In the genomic region with DNA sequence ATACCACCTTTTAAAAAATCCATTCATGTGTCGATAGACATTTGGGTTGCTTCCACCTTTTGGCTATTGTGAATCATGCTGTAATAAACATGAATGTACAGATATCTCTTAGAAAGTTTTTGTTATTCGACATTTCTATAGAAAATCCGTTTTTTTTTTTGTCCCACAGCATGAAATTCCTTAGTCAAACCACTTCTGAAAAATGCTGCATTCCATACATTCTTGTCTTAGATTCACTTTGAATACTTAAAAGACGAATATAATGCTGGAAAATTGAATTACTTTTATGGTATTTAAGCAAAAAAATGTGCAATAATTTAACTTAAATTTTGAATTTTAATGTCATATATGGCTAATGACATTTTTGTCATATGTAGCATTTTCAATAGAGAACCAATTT, we compare ENCODE assay signal across 27 cellular contexts.
"Had no signal": no experiment of that assay in that cellular context is flagged by ENCODE, and none has a peak within 500 bp of the region (broad histone marks: within the 10 kb centered on the region; RNA-seq: fewer than 3 reads in every experiment).

No MANE protein-coding gene starts in this region.

- H3K4me1 ChIP-seq: esophagus muscularis mucosa, gastrocnemius medialis, pancreas, psoas muscle, stomach, suprapubic skin, tibial nerve had no signal

- H3K27ac ChIP-seq: coronary artery, esophagus muscularis mucosa, gastrocnemius medialis, neutrophil, pancreas, psoas muscle, stomach, suprapubic skin, tibial nerve, VCaP had no signal

- H3K4me3 Mint-ChIP-seq: activated CD4-positive, alpha-beta T cell treated with anti-CD3 and anti-CD28 coated beads, Interleukin-2, amount 10 ng/mL, durations not matched to agents 24 days and 14 days; activated CD8-positive, alpha-beta T cell treated with anti-CD3 and anti-CD28 coated beads for 36 hours; activated naive CD8-positive, alpha-beta T cell treated with anti-CD3 and anti-CD28 coated beads, Interleukin-2, amount 50 U/mL, for 24 hours; activated T-helper 1 cell treated with anti-CD3 and anti-CD28 coated beads, Interleukin-12 subunit alpha, Interleukin-12 subunit beta, Interleukin-2, Interleukin-4 antibody, amounts not matched to agents 30 ng/mL and 10 ng/mL and 1 ng/mL, durations not matched to agents 14 hours and 24 hours and 36 hours; central memory CD8-positive, alpha-beta T cell; nephron; stimulated activated memory B cell treated with anti-CD40 and anti-IgM and Interleukin-4, amounts not matched to agents 10 μg/mL and 1 μg/mL and 100 μg/mL, for 72 hours; T-helper 2 cell treated with Interferon-gamma antibody and Interleukin-4, amounts not matched to agents 5 μg/mL and 100 μg/mL, for 36 hours had no signal

- H3K36me3 ChIP-seq: esophagus muscularis mucosa, gastrocnemius medialis, neutrophil, pancreas, stomach, suprapubic skin, tibial nerve had no signal

- H3K9me3 ChIP-seq: gastrocnemius medialis, neutrophil, pancreas, psoas muscle, suprapubic skin had no signal

- H3K27ac Mint-ChIP-seq: activated CD4-positive, alpha-beta T cell treated with anti-CD3 and anti-CD28 coated beads, Interleukin-2, amount 10 ng/mL, durations not matched to agents 24 days and 14 days; activated CD8-positive, alpha-beta T cell treated with anti-CD3 and anti-CD28 coated beads for 36 hours; activated naive CD8-positive, alpha-beta T cell treated with anti-CD3 and anti-CD28 coated beads, Interleukin-2, amount 50 U/mL, for 24 hours; activated T-helper 1 cell treated with anti-CD3 and anti-CD28 coated beads, Interleukin-12 subunit alpha, Interleukin-12 subunit beta, Interleukin-2, Interleukin-4 antibody, amounts not matched to agents 30 ng/mL and 10 ng/mL and 1 ng/mL, durations not matched to agents 14 hours and 24 hours and 36 hours; nephron; stimulated activated memory B cell treated with anti-CD40 and anti-IgM and Interleukin-4, amounts not matched to agents 10 μg/mL and 1 μg/mL and 100 μg/mL, for 72 hours; T-helper 2 cell treated with Interferon-gamma antibody and Interleukin-4, amounts not matched to agents 5 μg/mL and 100 μg/mL, for 36 hours had no signal

- H3K4me3 ChIP-seq: coronary artery, esophagus muscularis mucosa, gastrocnemius medialis, pancreas, psoas muscle, stomach, suprapubic skin, tibial nerve had no signal

- ATAC-seq: activated CD4-positive, CD25-positive, alpha-beta regulatory T cell treated with anti-CD3 and anti-CD28 coated beads, Interleukin-2, amount 50 U/mL, for 24 hours; activated CD8-positive, alpha-beta T cell treated with anti-CD3 and anti-CD28 coated beads for 36 hours; activated naive CD8-positive, alpha-beta T cell treated with anti-CD3 and anti-CD28 coated beads, Interleukin-2, amount 50 U/mL, for 24 hours; gastrocnemius medialis; pancreas; psoas muscle; right cardiac atrium; stimulated activated memory B cell treated with anti-CD40 and anti-IgM and Interleukin-4, amounts not matched to agents 10 μg/mL and 1 μg/mL and 100 μg/mL, for 72 hours had no signal

- H3K27me3 Mint-ChIP-seq: activated CD4-positive, alpha-beta T cell treated with anti-CD3 and anti-CD28 coated beads, Interleukin-2, amount 10 ng/mL, durations not matched to agents 24 days and 14 days; activated CD8-positive, alpha-beta T cell treated with anti-CD3 and anti-CD28 coated beads for 36 hours; activated naive CD8-positive, alpha-beta T cell treated with anti-CD3 and anti-CD28 coated beads, Interleukin-2, amount 50 U/mL, for 24 hours; central memory CD8-positive, alpha-beta T cell; stimulated activated memory B cell treated with anti-CD40 and anti-IgM and Interleukin-4, amounts not matched to agents 10 μg/mL and 1 μg/mL and 100 μg/mL, for 72 hours had no signal

- DNase-seq: activated CD4-positive, alpha-beta T cell treated with anti-CD3 and anti-CD28 coated beads, Interleukin-2, amount 10 ng/mL, durations not matched to agents 24 days and 14 days; activated CD8-positive, alpha-beta T cell treated with anti-CD3 and anti-CD28 coated beads for 36 hours; activated gamma-delta T cell; activated naive CD4-positive, alpha-beta T cell treated with anti-CD3 and anti-CD28 coated beads, Interleukin-2, amount 50 U/mL, for 16 hours; activated naive CD8-positive, alpha-beta T cell treated with anti-CD3 and anti-CD28 coated beads, Interleukin-2, amount 50 U/mL, for 24 hours; anterior cingulate cortex; gastrocnemius medialis; head of caudate nucleus; hypothalamus; pancreas; psoas muscle; right cardiac atrium; stimulated activated CD4-positive, alpha-beta T cell treated with anti-CD3 and anti-CD28 coated beads, Interleukin-12 subunit alpha, Interleukin-12 subunit beta, amount 100 ng/mL, for 4 hours; stimulated activated CD4-positive, alpha-beta T cell treated with anti-CD3 and anti-CD28 coated beads, Interleukin-1b, Interleukin-23, amount 100 ng/mL, for 48 hours; stomach had no signal

- H3K9me3 Mint-ChIP-seq: nephron had no signal

- H3K27me3 ChIP-seq: esophagus muscularis mucosa, gastrocnemius medialis, neutrophil, pancreas, stomach, suprapubic skin, tibial nerve had no signal

- H3K36me3 Mint-ChIP-seq: stimulated activated memory B cell treated with anti-CD40 and anti-IgM and Interleukin-4, amounts not matched to agents 10 μg/mL and 1 μg/mL and 100 μg/mL, for 72 hours had no signal

- H3K4me1 Mint-ChIP-seq: activated CD4-positive, alpha-beta T cell treated with anti-CD3 and anti-CD28 coated beads, Interleukin-2, amount 10 ng/mL, durations not matched to agents 24 days and 14 days; activated naive CD8-positive, alpha-beta T cell treated with anti-CD3 and anti-CD28 coated beads, Interleukin-2, amount 50 U/mL, for 24 hours; central memory CD8-positive, alpha-beta T cell; nephron; stimulated activated memory B cell treated with anti-CD40 and anti-IgM and Interleukin-4, amounts not matched to agents 10 μg/mL and 1 μg/mL and 100 μg/mL, for 72 hours had no signal
